Comparison of ENCODE assay signal across 8 cellular contexts in the genomic region with DNA sequence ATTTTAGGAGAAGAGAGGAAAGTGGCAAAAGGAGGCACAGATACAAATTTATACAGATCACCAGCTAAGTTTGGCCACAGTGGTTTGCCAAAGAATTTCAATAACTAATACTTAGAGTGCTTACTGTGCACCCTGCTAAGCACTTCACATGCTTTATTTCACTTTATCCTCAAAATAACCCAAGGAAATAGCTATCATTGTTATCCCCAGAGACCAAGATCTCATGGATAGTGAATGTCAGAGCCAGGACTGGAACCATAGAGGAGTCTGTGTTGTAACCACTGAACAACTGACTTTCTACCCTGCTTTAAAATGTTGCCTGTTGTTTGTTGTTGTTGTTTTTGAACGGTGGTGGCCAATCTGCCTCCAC. TPM values are rescaled to one million over a fixed set of nuclear protein-coding genes. Genes with fewer than 3 reads are reported as not detected.
A peak's percentile ranks its signal among the peaks of the same experiment; 100 is the strongest.
DNase-seq lines count a peak whose midpoint lies in the region; ATAC-seq, FAIRE-seq and TF ChIP-seq lines count a peak whose summit lies in the region.

No MANE protein-coding gene starts in this region.

- no peak overlapping the region for H2BK5ac ChIP-seq in H1 (ENCODE audit: low read depth, low read length)

- intact Hi-C loops in CD4-positive, alpha-beta memory T cell (cut with micrococcal nuclease) = loop anchor here (1.0 to 5.0 kb wide), 4 partner anchors 19 to 1064 kb away; a partner anchor contains a TSS
- intact Hi-C loops in left colon (cut with DNase I, micrococcal nuclease) = no loop called here

- TF ChIP-seq POLR2A in H1 (IDR thresholded peaks at IDR 0.05; ENCODE audit: control extremely low read depth in 1 of 2, low read depth in 2 of 2, low read length in 2 of 2) = no peak

- H3K27ac Mint-ChIP-seq in CD4-positive, alpha-beta memory T cell = peak overlapping the region; percentile 95 to 100 (median 98)

- H3K4me3 Mint-ChIP-seq in CD4-positive, alpha-beta memory T cell = peak overlapping the region; percentile 83 to 96 (median 90)

- H3K23ac ChIP-seq in H1 (ENCODE audit: insufficient read length) = no peak overlapping the region

- H3F3A ChIP-seq in OCI-LY1 (ENCODE audit: insufficient read depth, low read length) = no peaks in the 10 kb centered on the region

- no peak overlapping the region for H2BK15ac ChIP-seq in H1 (ENCODE audit: low read length)

- CTCF ChIA-PET in CD4-positive, alpha-beta memory T cell (lab: Charles Lee; ENCODE audit: partially characterized antibody) = interaction anchor here (0.8 to 6.7 kb wide), 11 partner anchors 8 to 78 kb away, joined by 3 to 49 read pairs (median 8); a partner anchor contains a TSS
- CTCF ChIA-PET in H1 (lab: Charles Lee; ENCODE audit: partially characterized antibody) = interaction anchor here (0.8 to 2.1 kb wide), 10 partner anchors 9 to 79 kb away, joined by 3 to 5 read pairs (median 4); a partner anchor contains a TSS

- H3K23me2 ChIP-seq in H1 (ENCODE audit: low read depth, low read length) = peaks cover 11% of the 10 kb centered on the region; the same call in 1 of the 2 replicates

- FAIRE-seq in H1 (lab: Jason Lieb, UNC) = no peak

- no peak overlapping the region for H3K14ac ChIP-seq in H1 (ENCODE audit: insufficient read length)

- TF ChIP-seq RAD21 in H1 (IDR thresholded peaks at IDR 0.05 in 1 of 2, conservative IDR thresholded peaks at IDR 0.05 in 1 of 2; ENCODE audit: low read depth in 2 of 2, low read length in 2 of 2) = no peak

- no peaks in the 10 kb centered on the region for H3K9me3 Mint-ChIP-seq in CD4-positive, alpha-beta memory T cell

- no peak overlapping the region for H3K4ac ChIP-seq in H1 (replicated peaks; ENCODE audit: insufficient read length, low read depth, low read length)

- no peak overlapping the region for H3K18ac ChIP-seq in H1 (ENCODE audit: extremely low read depth, low read length)

- peaks cover 0 to 18% of the 10 kb centered on the region in 2 donors for H3K36me3 Mint-ChIP-seq in CD4-positive, alpha-beta memory T cell

- no peak overlapping the region for H2AFZ ChIP-seq in OCI-LY1 (ENCODE audit: low read length)
- peak overlapping the region; percentile 94 for H2AFZ ChIP-seq in H1 (ENCODE audit: low read length)
- H2AFZ ChIP-seq in osteoblast (ENCODE audit: low read length) = peak overlapping the region; percentile 92

- H2BK20ac ChIP-seq in H1 (ENCODE audit: low read length) = no peak overlapping the region

- no peak overlapping the region for H2BK120ac ChIP-seq in H1 (replicated peaks; ENCODE audit: low read depth, low read length)

- H4K5ac ChIP-seq in H1 (ENCODE audit: insufficient read length, low read depth, low read length) = no peak overlapping the region

- no peaks in the 10 kb centered on the region for H3K36me3 ChIP-seq in CD4-positive, alpha-beta memory T cell (ENCODE audit: insufficient read depth, low read length)
- H3K36me3 ChIP-seq in OCI-LY1 (ENCODE audit: insufficient read depth, low read length) = no peaks in the 10 kb centered on the region
- H3K36me3 ChIP-seq in H1 (ENCODE audit: control insufficient read depth in 2 of 4, insufficient read depth in 4 of 4, low read length in 3 of 4) = no peaks in the 10 kb centered on the region
- H3K36me3 ChIP-seq in osteoblast (ENCODE audit: insufficient read depth, low read length) = no peaks in the 10 kb centered on the region

- no peak overlapping the region for H2AK5ac ChIP-seq in H1 (ENCODE audit: low read depth, low read length)

- H3K4me1 Mint-ChIP-seq in CD4-positive, alpha-beta memory T cell = peaks cover 41 to 66% (median 48%) of the 10 kb centered on the region in 4 donors

- no peak overlapping the region for H4K91ac ChIP-seq in H1 (replicated peaks; ENCODE audit: insufficient read length, low read length)

- H3K9ac ChIP-seq in OCI-LY1 (ENCODE audit: low read length) (peak overlapping the region; percentile 59), H1 (replicated peaks in 1 of 4; ENCODE audit: extremely low read depth in 1 of 4, low read depth in 3 of 4, low read length in 3 of 4) (no peak overlapping the region)

- peak overlapping the region; percentile 97 for H3K27ac ChIP-seq in CD4-positive, alpha-beta memory T cell (ENCODE audit: low read depth, low read length)
- peak overlapping the region; percentile 99 for H3K27ac ChIP-seq in OCI-LY1 (ENCODE audit: low read depth, low read length, poor library complexity, severe bottlenecking)
- no peak overlapping the region for H3K27ac ChIP-seq in H1 (ENCODE audit: low read depth, low read length)
- H3K27ac ChIP-seq in osteoblast (ENCODE audit: low read depth, low read length) = peak overlapping the region; percentile 52

- H3K9me3 ChIP-seq in CD4-positive, alpha-beta memory T cell (ENCODE audit: control insufficient read depth in 1 of 2, low read length in 2 of 2) = no peaks in the 10 kb centered on the region
- H3K9me3 ChIP-seq in OCI-LY1 (ENCODE audit: low read length) (no peaks in the 10 kb centered on the region), H1 (ENCODE audit: insufficient read depth in 2 of 2, low read depth in 1 of 2, low read length in 1 of 2) (no peaks in the 10 kb centered on the region), osteoblast (ENCODE audit: low read depth, low read length) (no peaks in the 10 kb centered on the region)

- no peak for ATAC-seq in HG02623 (IDR thresholded peaks at IDR 0.05; ENCODE audit: unreplicated experiment)
- ATAC-seq in GM18511 (IDR thresholded peaks at IDR 0.05; ENCODE audit: unreplicated experiment) = no peak
- no peak for ATAC-seq in left colon

- no peak overlapping the region for H4K8ac ChIP-seq in H1 (ENCODE audit: extremely low read depth, insufficient read depth, low read length)

- H2BK12ac ChIP-seq in H1 (ENCODE audit: low read depth, low read length) = no peak overlapping the region

- H3K9me2 ChIP-seq in OCI-LY1 (ENCODE audit: low read depth, low read length) = no peaks in the 10 kb centered on the region

- no peak for TF ChIP-seq EP300 in H1 (IDR thresholded peaks at IDR 0.05; ENCODE audit: borderline replicate concordance in 1 of 2, low read depth in 2 of 2, low read length in 2 of 2)

- TF ChIP-seq CTCF in OCI-LY1 (IDR thresholded peaks at IDR 0.05; ENCODE audit: low read length) (no peak), H1 (IDR thresholded peaks at IDR 0.05; ENCODE audit: control extremely low read depth in 1 of 3, insufficient read depth in 1 of 3, low read depth in 1 of 3, low read length in 3 of 3) (no peak), osteoblast (IDR thresholded peaks at IDR 0.05; ENCODE audit: extremely low read depth, low read depth, low read length) (no peak)

- H3K56ac ChIP-seq in H1 (replicated peaks; ENCODE audit: insufficient read length, low read depth, low read length) = no peak overlapping the region

- H3K4me3 ChIP-seq in CD4-positive, alpha-beta memory T cell (ENCODE audit: low read length in 2 of 2) = peak overlapping the region in 1 of 2 donors; percentile 74
- H3K4me3 ChIP-seq in OCI-LY1 (ENCODE audit: low read depth, low read length, poor library complexity, severe bottlenecking) (peak overlapping the region; percentile 66), H1 (ENCODE audit: extremely low read depth in 1 of 4, insufficient read depth in 2 of 4, low read depth in 3 of 4, low read length in 4 of 4) (peak overlapping the region in 1 of 4 experiments; percentile 69; a peak in 2 of 8 replicates), osteoblast (ENCODE audit: insufficient read depth, low read length) (peak overlapping the region; percentile 97)

- POLR2A ChIA-PET in CD4-positive, alpha-beta memory T cell (lab: Charles Lee; ENCODE audit: partially characterized antibody) = interaction anchor here (0.8 to 7.0 kb wide), 19 partner anchors 8 to 970 kb away, joined by 3 to 223 read pairs (median 16); a partner anchor contains a TSS
- POLR2A ChIA-PET in H1 (lab: Charles Lee; ENCODE audit: partially characterized antibody) = interaction anchor here (0.7 to 1.3 kb wide), 2 partner anchors 14 to 162 kb away, joined by 3 read pairs; no protein-coding TSS in a partner anchor

- H3K27me3 ChIP-seq in CD4-positive, alpha-beta memory T cell (ENCODE audit: insufficient read depth, low read length) = no peaks in the 10 kb centered on the region
- H3K27me3 ChIP-seq in OCI-LY1 (ENCODE audit: insufficient read depth, low read length) (no peaks in the 10 kb centered on the region), H1 (replicated peaks in 1 of 4; ENCODE audit: control insufficient read depth in 3 of 4, extremely low read depth in 1 of 4, insufficient read depth in 3 of 4, low read length in 3 of 4) (no peaks in the 10 kb centered on the region), osteoblast (ENCODE audit: insufficient read depth, low read length) (no peaks in the 10 kb centered on the region)

- H3K79me2 ChIP-seq in OCI-LY1 (ENCODE audit: insufficient read depth, low read length) (no peaks in the 10 kb centered on the region), H1 (ENCODE audit: control insufficient read depth in 1 of 2, insufficient read depth in 2 of 2, low read length in 2 of 2) (no peaks in the 10 kb centered on the region), osteoblast (ENCODE audit: insufficient read depth, low read length) (peaks cover 7% of the 10 kb centered on the region)

- WGBS in H1 (ENCODE audit: extremely low coverage in 1 of 2, insufficient coverage in 1 of 2, insufficient read length in 1 of 2, insufficient replicate concordance in 2 of 2, low coverage in 1 of 2, low lambda C conversion rate in 2 of 2, missing lambda C conversion rate in 1 of 2), 2 experiments = 59% methylated on average over 1 of the region's 1 CpG; no CpG with 5 or more reads in 1 of the 2 experiments

- H4K20me1 ChIP-seq in OCI-LY1 (ENCODE audit: insufficient read depth, low read length) (no peaks in the 10 kb centered on the region), H1 (replicated peaks in 1 of 2; ENCODE audit: control insufficient read depth in 1 of 2, insufficient read depth in 2 of 2, low read length in 2 of 2) (no peaks in the 10 kb centered on the region), osteoblast (ENCODE audit: insufficient read depth, low read length) (no peaks in the 10 kb centered on the region)

- DNase-seq in CD4-positive, alpha-beta memory T cell = no peak
- DNase-seq in H1 (ENCODE audit: low read depth in 1 of 2, low spot score in 2 of 2) (no peak), osteoblast (ENCODE audit: insufficient read length, low spot score, missing footprints) (peak; percentile 56), left colon (no peak)
- DNase-seq in effector CD8-positive, alpha-beta T cell (lab: John Stamatoyannopoulos, UW) = no peak

- H3K27me3 Mint-ChIP-seq in CD4-positive, alpha-beta memory T cell = peaks cover 0 to 1% of the 10 kb centered on the region in 2 donors

- peaks cover 47% of the 10 kb centered on the region for H3K4me1 ChIP-seq in CD4-positive, alpha-beta memory T cell (ENCODE audit: insufficient read depth, low read length)
- H3K4me1 ChIP-seq in OCI-LY1 (ENCODE audit: insufficient read depth, low read length, severe bottlenecking) (peaks cover 81% of the 10 kb centered on the region), H1 (replicated peaks in 1 of 4; ENCODE audit: control insufficient read depth in 3 of 4, insufficient read depth in 4 of 4, low read length in 3 of 4) (peaks cover 6 to 13% (median 9%) of the 10 kb centered on the region in 4 experiments), osteoblast (ENCODE audit: insufficient read depth, low read length) (peaks cover 20% of the 10 kb centered on the region)

- H3K4me2 ChIP-seq in OCI-LY1 (ENCODE audit: low read length) (peak overlapping the region; percentile 85), H1 (ENCODE audit: insufficient read depth in 1 of 2, low read depth in 2 of 2, low read length in 2 of 2) (peak overlapping the region; percentile 88 to 99; a peak in 2 of 4 replicates), osteoblast (ENCODE audit: insufficient read depth, low read length) (peak overlapping the region; percentile 96)

- no peaks in the 10 kb centered on the region for H3K79me1 ChIP-seq in H1 (ENCODE audit: low read depth, low read length)

RNA-seq across cellular contexts. Expression of a gene that starts 1.3 kb away (rescaled TPM):
- total RNA-seq in CD4-positive, alpha-beta memory T cell = 100 to 1,000 TPM; 185 to 186 TPM
- polyA plus RNA-seq in CD4-positive, alpha-beta memory T cell = 10 to 100 TPM; 21.7 to 35.0 TPM
- 7.1 and 7.7 TPM in 2 replicates for total RNA-seq in H1 (2021; fragmentation: NEBNext Ultra II Directional; extraction: Animal tissue kit (Norgen Biotek cat#: 25700))
- 1.9 and 2.1 TPM in 2 replicates for polyA plus RNA-seq in H1 (2011; rRNA removed)
- 3.1 TPM for polyA plus RNA-seq in H1 (2011; cell fraction: cytosol; rRNA removed)
- 3.2 TPM for polyA plus RNA-seq in H1 (2011; cell fraction: nucleus; rRNA removed)
- 2.9 to 3.5 TPM (median 3.1 TPM) in 4 replicates for polyA plus RNA-seq in H1 (2012, experiment 1 of 2)
- polyA plus RNA-seq in H1 (2012, experiment 2 of 2) = 0.79 TPM
- 2.7 TPM for polyA plus RNA-seq in H1 (2013, experiment 1 of 2)
- 2.1 TPM for polyA plus RNA-seq in H1 (2013, experiment 2 of 2)
- polyA minus RNA-seq in H1 (2011; rRNA and poly(A)+ RNA removed) = 17.3 and 21.9 TPM in 2 replicates
- 8.1 TPM for polyA minus RNA-seq in H1 (2011; cell fraction: cytosol; rRNA and poly(A)+ RNA removed)
- polyA minus RNA-seq in H1 (2011; cell fraction: nucleus; rRNA and poly(A)+ RNA removed) = 15.3 TPM
- total RNA-seq in osteoblast = 104 and 109 TPM in 2 replicates
- 10 to 100 TPM; 22.1 to 46.5 TPM for total RNA-seq in left colon

RNA-seq across cellular contexts. Expression of a gene that starts 53.4 kb away (rescaled TPM):
- 10 to 100 TPM; 12.5 to 13.0 TPM for total RNA-seq in CD4-positive, alpha-beta memory T cell
- polyA plus RNA-seq in CD4-positive, alpha-beta memory T cell = 1 to 10 TPM; 5.1 to 8.3 TPM
- 79.0 and 80.7 TPM in 2 replicates for total RNA-seq in H1 (2021; fragmentation: NEBNext Ultra II Directional; extraction: Animal tissue kit (Norgen Biotek cat#: 25700))
- polyA plus RNA-seq in H1 (2011; rRNA removed) = 29.0 and 35.8 TPM in 2 replicates
- polyA plus RNA-seq in H1 (2011; cell fraction: cytosol; rRNA removed) = 40.0 TPM
- 48.8 TPM for polyA plus RNA-seq in H1 (2011; cell fraction: nucleus; rRNA removed)
- 54.3 to 68.0 TPM (median 62.2 TPM) in 4 replicates for polyA plus RNA-seq in H1 (2012, experiment 1 of 2)
- polyA plus RNA-seq in H1 (2012, experiment 2 of 2) = 71.1 TPM
- polyA plus RNA-seq in H1 (2013, experiment 1 of 2) = 129 TPM
- 128 TPM for polyA plus RNA-seq in H1 (2013, experiment 2 of 2)
- 21.5 and 30.7 TPM in 2 replicates for polyA minus RNA-seq in H1 (2011; rRNA and poly(A)+ RNA removed)
- 29.8 TPM for polyA minus RNA-seq in H1 (2011; cell fraction: cytosol; rRNA and poly(A)+ RNA removed)
- 20.0 TPM for polyA minus RNA-seq in H1 (2011; cell fraction: nucleus; rRNA and poly(A)+ RNA removed)
- total RNA-seq in osteoblast (184 TPM in 2 replicates), left colon (10 to 100 TPM; 74.0 to 90.1 TPM)

RNA-seq across cellular contexts. Expression of a gene that starts 56.3 kb away (rescaled TPM):
- total RNA-seq in CD4-positive, alpha-beta memory T cell = 1 to 10 TPM; 6.6 to 7.5 TPM
- 1 to 10 TPM; 2.2 to 7.1 TPM for polyA plus RNA-seq in CD4-positive, alpha-beta memory T cell
- 13.0 and 13.2 TPM in 2 replicates for total RNA-seq in H1 (2021; fragmentation: NEBNext Ultra II Directional; extraction: Animal tissue kit (Norgen Biotek cat#: 25700))
- polyA plus RNA-seq in H1 (2011; rRNA removed) = 4.2 and 5.0 TPM in 2 replicates
- polyA plus RNA-seq in H1 (2011; cell fraction: cytosol; rRNA removed) = 6.2 TPM
- 3.6 TPM for polyA plus RNA-seq in H1 (2011; cell fraction: nucleus; rRNA removed)
- 6.6 to 9.9 TPM (median 6.7 TPM) in 4 replicates for polyA plus RNA-seq in H1 (2012, experiment 1 of 2)
- polyA plus RNA-seq in H1 (2012, experiment 2 of 2) = 0.42 TPM
- 6.1 TPM for polyA plus RNA-seq in H1 (2013, experiment 1 of 2)
- 5.6 TPM for polyA plus RNA-seq in H1 (2013, experiment 2 of 2)
- 12.2 and 15.0 TPM in 2 replicates for polyA minus RNA-seq in H1 (2011; rRNA and poly(A)+ RNA removed)
- 9.0 TPM for polyA minus RNA-seq in H1 (2011; cell fraction: cytosol; rRNA and poly(A)+ RNA removed)
- polyA minus RNA-seq in H1 (2011; cell fraction: nucleus; rRNA and poly(A)+ RNA removed) = 11.7 TPM
- total RNA-seq in osteoblast (11.9 and 13.8 TPM in 2 replicates), left colon (1 to 10 TPM; 8.1 to 8.9 TPM)
